In the genomic region with DNA sequence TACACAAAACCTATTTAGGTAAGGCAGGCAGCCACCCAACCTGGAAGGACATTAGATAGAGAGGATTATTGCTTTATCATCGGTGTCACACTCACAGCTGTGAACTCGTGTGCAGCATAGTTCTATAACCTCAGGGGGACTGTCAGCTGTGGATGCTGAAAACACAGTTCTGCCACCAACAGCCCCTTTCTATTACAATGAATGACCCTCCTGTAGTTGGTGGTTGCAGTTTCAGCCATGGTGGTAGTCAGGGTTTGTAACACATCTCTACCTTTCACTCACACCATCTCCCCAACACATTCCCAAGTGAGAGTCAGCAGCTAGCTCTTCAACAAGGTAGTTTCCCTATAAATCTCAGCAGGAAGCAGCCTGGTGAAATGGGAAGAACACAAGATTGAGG, we compare ENCODE assay signal across 11 cellular contexts.
DNase-seq lines count a peak whose midpoint lies in the region; ATAC-seq and TF ChIP-seq lines count a peak whose summit lies in the region.
"Had no signal": no experiment of that assay in that cellular context is flagged by ENCODE, and none has a peak within 500 bp of the region (broad histone marks: within the 10 kb centered on the region; RNA-seq: fewer than 3 reads in every experiment).

No MANE protein-coding gene starts in this region.

- DNase-seq in hepatic stellate cell (ENCODE audit: low spot score) (no peak), NCI-H526 treated with DMSO at 0.1 percent for 48 hours (lab: John Stamatoyannopoulos, UW) (no peak), suprapubic skin (ENCODE audit: low spot score in 2 of 2) (no peak)
- DNase-seq in CD4-positive, alpha-beta memory T cell, result no peak
- DNase-seq: activated naive CD8-positive, alpha-beta T cell treated with anti-CD3 and anti-CD28 coated beads, Interleukin-2, amount 10 ng/mL, durations not matched to agents 7 days and 5 days; stimulated activated CD4-positive, alpha-beta T cell treated with anti-CD3 and anti-CD28 coated beads, Interleukin-12 subunit alpha, Interleukin-12 subunit beta, amount 100 ng/mL, for 4 hours; T-helper 9 cell had no signal

- no peaks in the 10 kb centered on the region for H3K27me3 ChIP-seq in suprapubic skin
- H3K27me3 ChIP-seq in CD4-positive, alpha-beta memory T cell (ENCODE audit: insufficient read depth, low read length), result no peaks in the 10 kb centered on the region

- no peak for TF ChIP-seq POLR2A in suprapubic skin (IDR thresholded peaks at IDR 0.05)

- no peak for TF ChIP-seq EP300 in suprapubic skin (IDR thresholded peaks at IDR 0.05)

- ATAC-seq in GM18498 (IDR thresholded peaks at IDR 0.05; ENCODE audit: unreplicated experiment) (peak; percentile 89), GM19395 (IDR thresholded peaks at IDR 0.05; ENCODE audit: unreplicated experiment) (peak; percentile 76), HG02623 (IDR thresholded peaks at IDR 0.05; ENCODE audit: unreplicated experiment) (peak; percentile 86), HG03196 (IDR thresholded peaks at IDR 0.05; ENCODE audit: unreplicated experiment) (peak; percentile 93)

- POLR2A ChIA-PET in CD4-positive, alpha-beta memory T cell (lab: Charles Lee; ENCODE audit: partially characterized antibody), result no interaction called here

- H3K4me3 Mint-ChIP-seq in CD4-positive, alpha-beta memory T cell, result no peak overlapping the region
- H3K4me3 Mint-ChIP-seq: activated naive CD8-positive, alpha-beta T cell treated with anti-CD3 and anti-CD28 coated beads, Interleukin-2, amount 10 ng/mL, durations not matched to agents 7 days and 5 days had no signal

- WGBS in suprapubic skin, result 79% methylated on average over 2 of the region's 2 CpGs

- H3K9me3 Mint-ChIP-seq in CD4-positive, alpha-beta memory T cell, result peaks cover 0 to 2% (median 0%) of the 10 kb centered on the region in 8 donors
- H3K9me3 Mint-ChIP-seq: activated naive CD8-positive, alpha-beta T cell treated with anti-CD3 and anti-CD28 coated beads, Interleukin-2, amount 10 ng/mL, durations not matched to agents 7 days and 5 days had no signal

- no peaks in the 10 kb centered on the region for H3K4me1 Mint-ChIP-seq in CD4-positive, alpha-beta memory T cell

- H3K27me3 Mint-ChIP-seq in CD4-positive, alpha-beta memory T cell, result no peaks in the 10 kb centered on the region
- H3K27me3 Mint-ChIP-seq: activated naive CD8-positive, alpha-beta T cell treated with anti-CD3 and anti-CD28 coated beads, Interleukin-2, amount 10 ng/mL, durations not matched to agents 7 days and 5 days had no signal

- H3K36me3 ChIP-seq in suprapubic skin, result no peaks in the 10 kb centered on the region
- no peaks in the 10 kb centered on the region for H3K36me3 ChIP-seq in CD4-positive, alpha-beta memory T cell (ENCODE audit: insufficient read depth, low read length)

- H3K27ac Mint-ChIP-seq in CD4-positive, alpha-beta memory T cell, result no peak overlapping the region
- H3K27ac Mint-ChIP-seq: activated naive CD8-positive, alpha-beta T cell treated with anti-CD3 and anti-CD28 coated beads, Interleukin-2, amount 10 ng/mL, durations not matched to agents 7 days and 5 days had no signal

- CTCF ChIA-PET in CD4-positive, alpha-beta memory T cell (lab: Charles Lee; ENCODE audit: partially characterized antibody), result no interaction called here

- no peaks in the 10 kb centered on the region for H3K36me3 Mint-ChIP-seq in CD4-positive, alpha-beta memory T cell
- H3K36me3 Mint-ChIP-seq: activated naive CD8-positive, alpha-beta T cell treated with anti-CD3 and anti-CD28 coated beads, Interleukin-2, amount 10 ng/mL, durations not matched to agents 7 days and 5 days had no signal

- intact Hi-C loops in CD4-positive, alpha-beta memory T cell (cut with micrococcal nuclease), result no loop called here

- H3K27ac ChIP-seq in suprapubic skin, result no peak overlapping the region
- no peak overlapping the region for H3K27ac ChIP-seq in CD4-positive, alpha-beta memory T cell (ENCODE audit: low read depth, low read length)

- no peaks in the 10 kb centered on the region for H3K4me1 ChIP-seq in suprapubic skin
- no peaks in the 10 kb centered on the region for H3K4me1 ChIP-seq in CD4-positive, alpha-beta memory T cell (ENCODE audit: insufficient read depth, low read length)

- TF ChIP-seq CTCF in suprapubic skin (IDR thresholded peaks at IDR 0.05), result no peak

- H3K4me3 ChIP-seq in suprapubic skin, result no peak overlapping the region
- no peak overlapping the region for H3K4me3 ChIP-seq in CD4-positive, alpha-beta memory T cell (ENCODE audit: low read length in 2 of 2)

- no peaks in the 10 kb centered on the region for H3K9me3 ChIP-seq in suprapubic skin
- H3K9me3 ChIP-seq in CD4-positive, alpha-beta memory T cell (ENCODE audit: control insufficient read depth in 1 of 2, low read length in 2 of 2), result no peaks in the 10 kb centered on the region
